ENCODE assay signal across 1 cellular context in the genomic region with DNA sequence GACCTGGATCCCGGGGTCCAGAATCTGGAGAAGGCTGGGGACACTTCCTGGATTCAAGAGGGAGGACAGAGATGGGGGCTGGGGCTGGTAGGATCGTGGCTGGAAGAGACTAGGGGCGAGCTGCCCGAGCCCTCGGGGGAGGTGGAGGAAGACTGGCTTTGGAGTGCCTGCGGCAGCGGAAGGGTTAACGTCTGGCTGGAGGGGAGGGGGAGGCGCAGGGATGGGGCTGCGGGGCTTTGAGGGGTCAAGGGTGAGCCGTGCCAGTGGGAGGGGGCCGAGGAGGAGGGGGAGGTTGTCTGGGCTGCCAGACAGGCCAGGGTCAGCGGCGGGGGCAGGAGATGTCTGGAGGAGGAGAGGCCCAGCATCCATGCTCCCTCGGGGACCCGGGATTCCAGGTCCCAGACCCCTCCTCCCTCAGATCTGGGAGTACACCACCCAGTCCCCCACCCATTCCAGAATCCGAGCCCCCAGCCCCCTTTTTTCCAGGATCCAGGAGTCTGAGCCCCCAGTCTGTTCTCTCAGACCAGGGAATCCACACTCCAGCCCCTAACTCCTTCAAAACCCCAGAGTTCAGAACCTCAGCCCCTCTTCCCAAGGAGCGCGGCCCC.
TF ChIP-seq lines count a peak whose summit lies in the region.

No MANE protein-coding gene starts in this region.

TF ChIP-seq in H1, 55 proteins besides CTCF, POLR2A, EP300 and RAD21:
- TF ChIP-seq CHD1 (IDR thresholded peaks at IDR 0.05; ENCODE audit: low read depth, low read length) (no peak), EZH2 (IDR thresholded peaks at IDR 0.05; ENCODE audit: low read depth, low read length, severe bottlenecking) (no peak), MAFK (IDR thresholded peaks at IDR 0.05; ENCODE audit: low read depth, low read length) (no peak), RXRA (IDR thresholded peaks at IDR 0.05; ENCODE audit: insufficient read depth, low read depth, low read length) (peak; percentile 91; the same call in 1 of the 2 replicates), ATF2 (IDR thresholded peaks at IDR 0.05; ENCODE audit: low read length) (no peak), JUN (IDR thresholded peaks at IDR 0.05; ENCODE audit: low read depth, low read length) (no peak), CTBP2 (IDR thresholded peaks at IDR 0.05; ENCODE audit: borderline replicate concordance, insufficient read depth, insufficient read length, low read length) (peak; percentile 56), SIRT6 (IDR thresholded peaks at IDR 0.05; ENCODE audit: low read length) (no peak), EGR1 (IDR thresholded peaks at IDR 0.05; ENCODE audit: borderline replicate concordance, low read depth, low read length) (0 out of 2 replicates have a peak, but pooled peaks have one; percentile 20), CBX8 (IDR thresholded peaks at IDR 0.05; ENCODE audit: borderline replicate concordance, low read depth, low read length) (no peak), SP4 (IDR thresholded peaks at IDR 0.05; ENCODE audit: low read length) (no peak), KDM4A (IDR thresholded peaks at IDR 0.05; ENCODE audit: low read depth, low read length, severe bottlenecking) (peak; percentile 69), FOSL1 (IDR thresholded peaks at IDR 0.05; ENCODE audit: insufficient read depth, low read depth, low read length) (no peak), TCF12 (IDR thresholded peaks at IDR 0.05; ENCODE audit: low read depth, low read length) (no peak), CEBPB (IDR thresholded peaks at IDR 0.05; ENCODE audit: low read depth, low read length) (no peak), KDM5A (IDR thresholded peaks at IDR 0.05; ENCODE audit: low read length) (no peak), RBBP5 (IDR thresholded peaks at IDR 0.05; ENCODE audit: borderline replicate concordance, low read depth, low read length) (0 out of 2 replicates have a peak, but pooled peaks have one; percentile 19), SIN3A (conservative IDR thresholded peaks at IDR 0.05 in 1 of 2, IDR thresholded peaks at IDR 0.05 in 1 of 2; ENCODE audit: low read depth in 1 of 2, low read length in 2 of 2) (peak in 1 of 2 experiments; percentile 43; a peak in 2 of 4 replicates), SUZ12 (IDR thresholded peaks at IDR 0.05; ENCODE audit: low read length) (no peak), SAP30 (IDR thresholded peaks at IDR 0.05; ENCODE audit: insufficient read depth, insufficient replicate concordance, low read length) (no peak)
